ENCODE assay signal across 14 cellular contexts in genomic region chr18:36420826-36421225, GRCh38.
A peak's percentile ranks its signal among the peaks of the same experiment; 100 is the strongest.
DNase-seq lines count a peak whose midpoint lies in the region; ATAC-seq, FAIRE-seq and TF ChIP-seq lines count a peak whose summit lies in the region.
"Had no signal": no experiment of that assay in that cellular context is flagged by ENCODE, and none has a peak within 500 bp of the region (broad histone marks: within the 10 kb centered on the region; RNA-seq: fewer than 3 reads in every experiment).

No MANE protein-coding gene starts in this region.

- H3K27ac Mint-ChIP-seq in brain, result peak overlapping the region in 3 of 5 experiments; percentile 5 to 72 (median 25)
- peak overlapping the region; percentile 32 to 47 (median 42) for H3K27ac Mint-ChIP-seq in nephron
- H3K27ac Mint-ChIP-seq: activated B cell treated with CpG ODN at 0.5 μM for 24 hours, progenitor cell of endocrine pancreas had no signal

- H3K4me1 Mint-ChIP-seq in brain (peaks cover 65% of the 10 kb centered on the region), nephron (peaks cover 62% of the 10 kb centered on the region)
- H3K4me1 Mint-ChIP-seq: activated B cell treated with CpG ODN at 0.5 μM for 24 hours, naive B cell had no signal

- TF ChIP-seq POLR2A in H54 (IDR thresholded peaks at IDR 0.05; ENCODE audit: low read depth, low read length) (no peak), esophagus muscularis mucosa (IDR thresholded peaks at IDR 0.05; ENCODE audit: low read depth) (no peak)

- peak overlapping the region in 1 of 4 donors; percentile 21 for H3K27ac ChIP-seq in esophagus muscularis mucosa (replicated peaks in 1 of 4)

- no peaks in the 10 kb centered on the region for H3K27me3 ChIP-seq in esophagus muscularis mucosa

- FAIRE-seq in H54 (lab: Jason Lieb, UNC), result no peak

- no peaks in the 10 kb centered on the region for H3K36me3 ChIP-seq in esophagus muscularis mucosa

- H3K4me3 Mint-ChIP-seq in brain (no peak overlapping the region), nephron (no peak overlapping the region)
- H3K4me3 Mint-ChIP-seq: activated B cell treated with CpG ODN at 0.5 μM for 24 hours, naive B cell had no signal

- H3K36me3 Mint-ChIP-seq in brain, result peaks cover 3% of the 10 kb centered on the region
- no peaks in the 10 kb centered on the region for H3K36me3 Mint-ChIP-seq in nephron (ENCODE audit: low read depth)
- H3K36me3 Mint-ChIP-seq: naive B cell had no signal

- H3K9me3 Mint-ChIP-seq in brain, result no peaks in the 10 kb centered on the region
- no peaks in the 10 kb centered on the region for H3K9me3 Mint-ChIP-seq in nephron
- H3K9me3 Mint-ChIP-seq: activated B cell treated with CpG ODN at 0.5 μM for 24 hours, naive B cell had no signal

- no peak for TF ChIP-seq CTCF in brain (conservative IDR thresholded peaks at IDR 0.05)
- no peak for TF ChIP-seq CTCF in nephron (IDR thresholded peaks at IDR 0.05; ENCODE audit: unreplicated experiment in 3 of 3)
- TF ChIP-seq CTCF in esophagus muscularis mucosa (IDR thresholded peaks at IDR 0.05), result no peak

- ATAC-seq in GM21367 (IDR thresholded peaks at IDR 0.05; ENCODE audit: unreplicated experiment), result no peak

- 25% methylated on average over 1 of the region's 1 CpG for WGBS in esophagus muscularis mucosa

- DNase-seq in GM03348 (ENCODE audit: low spot score) (peak; percentile 64), M059J (ENCODE audit: low read depth) (peak; percentile 72), H54 (ENCODE audit: insufficient read length, low spot score) (no peak), esophagus muscularis mucosa (ENCODE audit: extremely low spot score) (no peak), SKM-1 (lab: John Stamatoyannopoulos, UW; ENCODE audit: unreplicated experiment) (no peak)
- DNase-seq: activated B cell treated with CpG ODN at 0.5 μM for 24 hours, AML-193, amygdala, naive B cell, NCI-H1417 treated with DMSO at 0.1 percent for 48 hours had no signal

- peaks cover 9 to 27% (median 17%) of the 10 kb centered on the region in 4 donors for H3K4me1 ChIP-seq in esophagus muscularis mucosa

- intact Hi-C loops in esophagus muscularis mucosa (cut with DNase I), result no loop called here

- H3K27me3 Mint-ChIP-seq in brain, result peaks cover 3% of the 10 kb centered on the region
- H3K27me3 Mint-ChIP-seq in nephron (ENCODE audit: low read depth), result no peaks in the 10 kb centered on the region

- no peak overlapping the region for H3K4me3 ChIP-seq in esophagus muscularis mucosa

- TF ChIP-seq EP300 in esophagus muscularis mucosa (IDR thresholded peaks at IDR 0.05), result no peak

- H3K9me3 ChIP-seq in esophagus muscularis mucosa, result no peaks in the 10 kb centered on the region

Comparison
In these comparisons a context has a peak if more than half of its experiments do, and no peak if none do; other contexts are left out.
1. DNase-seq: peak in GM03348 (single experiment) and M059J (single experiment); none in H54 (single experiment), esophagus muscularis mucosa (single experiment) and SKM-1 (single experiment).